ENCODE assay signal across 9 cellular contexts in the genomic region with DNA sequence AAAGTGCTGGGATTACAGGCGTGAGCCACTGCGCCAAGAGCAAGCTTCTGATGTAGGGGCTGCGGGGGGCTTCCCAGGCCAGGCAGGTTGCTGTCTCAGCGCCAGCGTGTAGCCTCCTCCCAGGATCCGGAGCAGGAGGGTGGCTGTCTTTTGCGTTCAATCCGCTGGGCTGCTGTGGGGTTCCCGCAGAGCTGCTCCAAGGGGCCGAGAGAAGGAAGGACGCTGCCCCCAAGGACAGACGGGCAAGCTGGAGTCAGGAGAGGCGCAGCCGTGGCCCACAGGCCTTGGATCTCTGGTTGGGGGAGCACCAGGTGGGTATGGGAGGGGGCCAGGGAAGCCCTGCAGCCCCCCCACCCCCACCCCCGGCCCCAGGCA. TPM values are rescaled to one million over a fixed set of nuclear protein-coding genes. Genes with fewer than 3 reads are reported as not detected.
DNase-seq lines count a peak whose midpoint lies in the region; ATAC-seq, FAIRE-seq and TF ChIP-seq lines count a peak whose summit lies in the region.
"Had no signal": no experiment of that assay in that cellular context is flagged by ENCODE, and none has a peak within 500 bp of the region (broad histone marks: within the 10 kb centered on the region; RNA-seq: fewer than 3 reads in every experiment).

No MANE protein-coding gene starts in this region.

- no peaks in the 10 kb centered on the region for H3K4me1 Mint-ChIP-seq in stimulated activated effector memory CD8-positive, alpha-beta T cell treated with anti-CD3 and anti-CD28 coated beads, Interleukin-12 subunit alpha, Interleukin-12 subunit beta, amount 100 ng/mL, for 72 hours

- H3K27ac ChIP-seq in mammary epithelial cell (ENCODE audit: insufficient read depth, low read depth, low read length) (peak overlapping the region; percentile 79), keratinocyte (ENCODE audit: control insufficient read depth, insufficient read depth, low read length) (no peak overlapping the region)

- H3K4me2 ChIP-seq in mammary epithelial cell (ENCODE audit: insufficient read depth, low read depth, low read length) (no peak overlapping the region), keratinocyte (ENCODE audit: control insufficient read depth, extremely low read depth, insufficient read depth, low read depth, low read length) (no peak overlapping the region)

- TF ChIP-seq CTCF in HFF-Myc (IDR thresholded peaks at IDR 0.05; ENCODE audit: low read depth, low read length, missing control alignments) (no peak), mammary epithelial cell (conservative IDR thresholded peaks at IDR 0.05 in 1 of 2, IDR thresholded peaks at IDR 0.05 in 1 of 2; ENCODE audit: extremely low read depth in 1 of 2, insufficient read depth in 1 of 2, low read depth in 1 of 2, low read length in 2 of 2) (no peak), keratinocyte (optimal IDR thresholded peaks at IDR 0.05 in 1 of 3, IDR thresholded peaks at IDR 0.05 in 1 of 3, conservative IDR thresholded peaks at IDR 0.05 in 1 of 3; ENCODE audit: extremely low read depth in 1 of 3, insufficient read depth in 2 of 3, low read length in 3 of 3) (no peak)

- no peak overlapping the region for H3K9ac ChIP-seq in mammary epithelial cell (ENCODE audit: insufficient read depth, low read length)
- peak overlapping the region; percentile 72 for H3K9ac ChIP-seq in keratinocyte (ENCODE audit: control insufficient read depth, extremely low read depth, insufficient read depth, low read length)

- no TSS peak for BruUV-seq in mammary epithelial cell (replicated peaks; lab: Mats Ljungman, UMichigan)

- H3K4me3 ChIP-seq in HFF-Myc (replicated peaks; ENCODE audit: low read depth, low read length) (peak overlapping the region; percentile 30; the same call in 1 of the 2 replicates), mammary epithelial cell (replicated peaks in 1 of 3; ENCODE audit: insufficient read depth in 1 of 3, low read depth in 2 of 3, low read length in 3 of 3) (no peak overlapping the region), keratinocyte (ENCODE audit: control insufficient read depth in 2 of 3, extremely low read depth in 1 of 3, insufficient read depth in 2 of 3, low read depth in 1 of 3, low read length in 3 of 3) (no peak overlapping the region)

- H3K9me3 ChIP-seq in mammary epithelial cell (replicated peaks; ENCODE audit: insufficient read depth, low read length), result no peaks in the 10 kb centered on the region
- no peaks in the 10 kb centered on the region for H3K9me3 ChIP-seq in keratinocyte (ENCODE audit: control insufficient read depth, low read depth, low read length)

- H3K9me3 Mint-ChIP-seq in stimulated activated effector memory CD8-positive, alpha-beta T cell treated with anti-CD3 and anti-CD28 coated beads, Interleukin-12 subunit alpha, Interleukin-12 subunit beta, amount 100 ng/mL, for 72 hours, result no peaks in the 10 kb centered on the region

- no peaks in the 10 kb centered on the region for H3K79me2 ChIP-seq in mammary epithelial cell (ENCODE audit: insufficient read depth, low read length)
- H3K79me2 ChIP-seq in keratinocyte (ENCODE audit: control insufficient read depth, insufficient read depth, low read length), result no peaks in the 10 kb centered on the region

- WGBS in mammary epithelial cell (ENCODE audit: low coverage, missing lambda C conversion rate), result 91% methylated on average over 12 of the region's 15 CpGs

- no peaks in the 10 kb centered on the region for H3K36me3 Mint-ChIP-seq in stimulated activated effector memory CD8-positive, alpha-beta T cell treated with anti-CD3 and anti-CD28 coated beads, Interleukin-12 subunit alpha, Interleukin-12 subunit beta, amount 100 ng/mL, for 72 hours

- no peaks in the 10 kb centered on the region for H3K9me1 ChIP-seq in keratinocyte (ENCODE audit: control insufficient read depth, extremely low read depth, insufficient read depth, low read length)

- ATAC-seq in stimulated activated effector memory CD8-positive, alpha-beta T cell treated with anti-CD3 and anti-CD28 coated beads, Interleukin-12 subunit alpha, Interleukin-12 subunit beta, amount 100 ng/mL, for 72 hours, result no peak

- H3K27me3 ChIP-seq in mammary epithelial cell (ENCODE audit: insufficient read depth, low read length) (no peaks in the 10 kb centered on the region), keratinocyte (ENCODE audit: control insufficient read depth, extremely low read depth, insufficient read depth, low read length) (no peaks in the 10 kb centered on the region)

- dilution Hi-C loops in mammary epithelial cell (cut with HindIII; ENCODE audit: low sequenced_read_pairs) (loop anchor here (10.0 kb wide), 1 partner anchor 57 kb away; no protein-coding TSS in a partner anchor), keratinocyte (cut with MboI; ENCODE audit: extremely low pct_ligation_motif_present, low sequenced_read_pairs) (no loop called here)

- H3K4me1 ChIP-seq in mammary epithelial cell (ENCODE audit: insufficient read depth, low read length), result peaks cover 52% of the 10 kb centered on the region
- peaks cover 51% of the 10 kb centered on the region for H3K4me1 ChIP-seq in keratinocyte (ENCODE audit: control insufficient read depth, extremely low read depth, insufficient read depth, low read length)

- CTCF ChIA-PET in mammary epithelial cell (lab: Charles Lee; ENCODE audit: low non-redundant PET), result no interaction called here

- intact Hi-C loops in mammary epithelial cell (cut with micrococcal nuclease), result loop anchor here (5.0 kb wide), 2 partner anchors 105 to 170 kb away; no protein-coding TSS in a partner anchor

- in situ Hi-C loops in mammary epithelial cell (cut with MboI; ENCODE audit: low sequenced_read_pairs in 2 of 2), result no loop called here

- no peak overlapping the region for H2AFZ ChIP-seq in mammary epithelial cell (ENCODE audit: low read depth, low read length)
- H2AFZ ChIP-seq in keratinocyte (ENCODE audit: control insufficient read depth, low read length), result peak overlapping the region; percentile 27

- DNase-seq in HFF-Myc (ENCODE audit: extremely low read depth, low read depth) (no peak), mammary epithelial cell (no peak), keratinocyte (ENCODE audit: low read depth, low spot score) (no peak), Kasumi-1 (lab: John Stamatoyannopoulos, UW) (no peak), NCI-H2196 (lab: John Stamatoyannopoulos, UW; ENCODE audit: unreplicated experiment) (no peak), T-helper 9 cell (no peak), NCI-H2081 (lab: John Stamatoyannopoulos, UW) (no peak)
- DNase-seq in stimulated activated effector memory CD8-positive, alpha-beta T cell treated with anti-CD3 and anti-CD28 coated beads, Interleukin-12 subunit alpha, Interleukin-12 subunit beta, amount 100 ng/mL, for 72 hours (ENCODE audit: low spot score in 2 of 2), result no peak
- DNase-seq: NCI-H526 treated with DMSO at 0.1 percent for 48 hours had no signal

- no peaks in the 10 kb centered on the region for H3K36me3 ChIP-seq in mammary epithelial cell (ENCODE audit: insufficient read depth, low read length)
- no peaks in the 10 kb centered on the region for H3K36me3 ChIP-seq in keratinocyte (ENCODE audit: control insufficient read depth in 2 of 2, extremely low read depth in 1 of 2, insufficient read depth in 2 of 2, low read length in 2 of 2)

- peak overlapping the region; percentile 30 for H3K4me3 Mint-ChIP-seq in stimulated activated effector memory CD8-positive, alpha-beta T cell treated with anti-CD3 and anti-CD28 coated beads, Interleukin-12 subunit alpha, Interleukin-12 subunit beta, amount 100 ng/mL, for 72 hours

- H4K20me1 ChIP-seq in mammary epithelial cell (ENCODE audit: insufficient read depth, low read length) (no peaks in the 10 kb centered on the region), keratinocyte (ENCODE audit: control insufficient read depth, extremely low read depth, insufficient read depth, low read length) (no peaks in the 10 kb centered on the region)

- FAIRE-seq in keratinocyte (lab: Jason Lieb, UNC), result no peak

- H3K27ac Mint-ChIP-seq in stimulated activated effector memory CD8-positive, alpha-beta T cell treated with anti-CD3 and anti-CD28 coated beads, Interleukin-12 subunit alpha, Interleukin-12 subunit beta, amount 100 ng/mL, for 72 hours, result no peak overlapping the region

RNA-seq across cellular contexts. Expression of gene SKI, which starts 16.0 kb away (rescaled TPM):
- total RNA-seq in mammary epithelial cell, result 10 to 100 TPM; 27.2 to 47.8 TPM
- polyA plus RNA-seq in mammary epithelial cell (10.5 TPM), keratinocyte (3.8 to 10.1 TPM (median 4.8 TPM) in 3 replicates)
- polyA minus RNA-seq in mammary epithelial cell (34.8 TPM), keratinocyte (4.8 to 19.5 TPM (median 6.1 TPM) in 3 replicates)
- 3.4 TPM for polyA plus RNA-seq in keratinocyte (2011; ENCODE audit: low read depth)
- polyA plus RNA-seq in keratinocyte (2011; cell fraction: cytosol; rRNA removed), result 6.8 and 10.6 TPM in 2 replicates
- polyA plus RNA-seq in keratinocyte (2011; cell fraction: nucleus; rRNA removed), result 18.4 and 21.5 TPM in 2 replicates
- 12.2 and 22.1 TPM in 2 replicates for polyA plus RNA-seq in keratinocyte (2012; ENCODE audit: low replicate concordance)
- polyA minus RNA-seq in keratinocyte (2011; cell fraction: cytosol; rRNA and poly(A)+ RNA removed), result 25.5 TPM
- polyA minus RNA-seq in keratinocyte (2011; cell fraction: nucleus; rRNA and poly(A)+ RNA removed), result 15.9 and 20.3 TPM in 2 replicates

RNA-seq across cellular contexts. Expression of gene FAAP20, which starts 17.6 kb away (rescaled TPM):
- 10 to 100 TPM; 13.5 to 70.9 TPM for total RNA-seq in mammary epithelial cell
- polyA plus RNA-seq in mammary epithelial cell (11.8 TPM), keratinocyte (7.3 to 13.7 TPM (median 8.9 TPM) in 3 replicates)
- polyA minus RNA-seq in mammary epithelial cell (5.4 TPM), keratinocyte (2.7 to 3.6 TPM (median 3.0 TPM) in 3 replicates)
- 4.0 TPM for polyA plus RNA-seq in keratinocyte (2011; ENCODE audit: low read depth)
- 5.3 and 17.8 TPM in 2 replicates for polyA plus RNA-seq in keratinocyte (2011; cell fraction: cytosol; rRNA removed)
- polyA plus RNA-seq in keratinocyte (2011; cell fraction: nucleus; rRNA removed), result 8.9 and 13.7 TPM in 2 replicates
- polyA plus RNA-seq in keratinocyte (2012; ENCODE audit: low replicate concordance), result 17.9 and 25.7 TPM in 2 replicates
- 10.6 TPM for polyA minus RNA-seq in keratinocyte (2011; cell fraction: cytosol; rRNA and poly(A)+ RNA removed)
- 3.6 and 4.6 TPM in 2 replicates for polyA minus RNA-seq in keratinocyte (2011; cell fraction: nucleus; rRNA and poly(A)+ RNA removed)
